Comparison of ENCODE assay signal across 8 cellular contexts in the genomic region with DNA sequence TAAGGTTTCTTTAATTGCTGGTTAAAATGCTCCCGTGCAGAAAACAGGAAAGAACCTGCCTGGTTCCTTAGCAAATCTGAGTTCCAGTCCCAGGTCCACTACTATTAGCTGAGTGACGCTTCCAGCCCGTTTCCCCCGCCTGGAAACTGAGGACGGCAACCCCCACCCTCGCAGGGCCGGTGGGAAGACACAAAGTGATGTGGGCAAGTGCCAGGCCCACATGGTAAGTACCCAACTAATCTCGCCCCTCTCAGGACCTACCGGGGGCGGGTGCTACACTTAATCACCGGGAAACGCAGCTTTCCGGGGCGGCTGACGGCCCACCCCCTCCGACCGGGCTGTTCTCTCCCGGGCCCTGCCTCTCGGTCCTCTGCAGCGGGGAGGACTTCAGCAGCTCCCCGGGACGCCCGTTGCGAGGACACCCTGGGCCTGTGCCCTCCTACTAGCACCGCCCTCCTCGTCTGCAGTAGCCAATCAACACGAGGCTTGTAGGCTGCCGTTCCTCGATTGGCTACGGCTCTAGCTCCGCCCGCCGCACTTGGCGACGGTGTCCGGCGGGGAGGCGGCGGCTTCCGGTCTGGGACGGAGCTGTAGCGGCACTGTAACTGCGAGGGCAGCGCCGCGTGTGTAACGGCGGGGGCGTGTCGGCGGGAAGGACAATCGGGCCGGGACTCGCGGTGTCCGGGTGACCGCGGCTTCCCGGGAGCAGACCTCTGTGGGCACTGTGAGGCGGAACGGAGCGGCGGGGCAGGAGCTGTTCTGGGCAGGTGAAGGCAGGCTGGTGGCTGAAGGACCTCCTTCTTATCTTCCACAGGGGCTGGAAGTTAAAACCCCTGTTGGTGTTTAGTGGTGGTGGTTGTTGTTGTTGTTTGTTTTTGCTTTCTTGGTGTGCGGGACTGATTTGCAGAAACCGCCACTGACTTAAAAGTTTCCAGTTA. TPM values are rescaled to one million over a fixed set of nuclear protein-coding genes. Genes with fewer than 3 reads are reported as not detected.
DNase-seq lines count a peak whose midpoint lies in the region; ATAC-seq and TF ChIP-seq lines count a peak whose summit lies in the region.

A gene with protein sequence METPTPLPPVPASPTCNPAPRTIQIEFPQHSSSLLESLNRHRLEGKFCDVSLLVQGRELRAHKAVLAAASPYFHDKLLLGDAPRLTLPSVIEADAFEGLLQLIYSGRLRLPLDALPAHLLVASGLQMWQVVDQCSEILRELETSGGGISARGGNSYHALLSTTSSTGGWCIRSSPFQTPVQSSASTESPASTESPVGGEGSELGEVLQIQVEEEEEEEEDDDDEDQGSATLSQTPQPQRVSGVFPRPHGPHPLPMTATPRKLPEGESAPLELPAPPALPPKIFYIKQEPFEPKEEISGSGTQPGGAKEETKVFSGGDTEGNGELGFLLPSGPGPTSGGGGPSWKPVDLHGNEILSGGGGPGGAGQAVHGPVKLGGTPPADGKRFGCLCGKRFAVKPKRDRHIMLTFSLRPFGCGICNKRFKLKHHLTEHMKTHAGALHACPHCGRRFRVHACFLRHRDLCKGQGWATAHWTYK (plus strand): TSS at position 568 of the 938 bp plus-strand sequence. CDS start 525 bp downstream, outside the sequence.

- H3K4me1 ChIP-seq in GM23338 (ENCODE audit: insufficient read depth): peaks cover 4% of the 10 kb centered on the region; the same call in 1 of the 2 replicates
- peaks cover 2% of the 10 kb centered on the region for H3K4me1 ChIP-seq in fibroblast of lung (ENCODE audit: control insufficient read depth, extremely low read depth, insufficient read depth, low read length)
- H3K4me1 ChIP-seq in naive thymus-derived CD4-positive, alpha-beta T cell (ENCODE audit: control insufficient read depth in 2 of 2, insufficient read depth in 2 of 2, low read length in 2 of 2): peaks cover 12 to 22% of the 10 kb centered on the region in 2 donors

- TF ChIP-seq CTCF in GM23338 (conservative IDR thresholded peaks at IDR 0.05; ENCODE audit: low read depth in 2 of 2) (no peak), fibroblast of lung (conservative IDR thresholded peaks at IDR 0.05 in 1 of 2, IDR thresholded peaks at IDR 0.05 in 1 of 2; ENCODE audit: low read depth in 1 of 2, low read length in 2 of 2) (no peak)

- H3K9me3 Mint-ChIP-seq in GM23338: peaks cover 7% of the 10 kb centered on the region; the same call in 2 of the 3 replicates
- H3K9me3 Mint-ChIP-seq in activated T-helper 1 cell treated with anti-CD3 and anti-CD28 coated beads, Interleukin-12 subunit alpha, Interleukin-12 subunit beta, Interleukin-2, Interleukin-4 antibody, amounts not matched to agents 30 ng/mL and 10 ng/mL and 1 ng/mL, durations not matched to agents 14 hours and 24 hours and 36 hours: no peaks in the 10 kb centered on the region
- H3K9me3 Mint-ChIP-seq in naive thymus-derived CD4-positive, alpha-beta T cell: peaks cover 0 to 1% (median 0%) of the 10 kb centered on the region in 11 donors
- H3K9me3 Mint-ChIP-seq in stimulated activated memory B cell treated with anti-CD40 and anti-IgM and Interleukin-4, amounts not matched to agents 10 μg/mL and 1 μg/mL and 100 μg/mL, for 72 hours: no peaks in the 10 kb centered on the region

- CTCF ChIA-PET in naive thymus-derived CD4-positive, alpha-beta T cell (lab: Charles Lee): interaction anchor here (0.6 to 1.8 kb wide), 6 partner anchors 23 to 1006 kb away, joined by 3 to 6 read pairs (median 3); a partner anchor contains a TSS

- H3K4me1 Mint-ChIP-seq in GM23338: peaks cover 22% of the 10 kb centered on the region
- peaks cover 42% of the 10 kb centered on the region for H3K4me1 Mint-ChIP-seq in activated T-helper 1 cell treated with anti-CD3 and anti-CD28 coated beads, Interleukin-12 subunit alpha, Interleukin-12 subunit beta, Interleukin-2, Interleukin-4 antibody, amounts not matched to agents 30 ng/mL and 10 ng/mL and 1 ng/mL, durations not matched to agents 14 hours and 24 hours and 36 hours (ENCODE audit: low read depth)
- H3K4me1 Mint-ChIP-seq in naive thymus-derived CD4-positive, alpha-beta T cell: peaks cover 21 to 57% (median 45%) of the 10 kb centered on the region in 7 donors
- peaks cover 37% of the 10 kb centered on the region for H3K4me1 Mint-ChIP-seq in stimulated activated memory B cell treated with anti-CD40 and anti-IgM and Interleukin-4, amounts not matched to agents 10 μg/mL and 1 μg/mL and 100 μg/mL, for 72 hours

- no peak within 1 kb of the TSS for H2AFZ ChIP-seq in GM23338
- peak within 1 kb of the TSS; percentile 86 for H2AFZ ChIP-seq in fibroblast of lung (ENCODE audit: low read length)

- peaks cover 20% of the 10 kb centered on the region for H3K27me3 Mint-ChIP-seq in GM23338 (ENCODE audit: insufficient read depth, low read depth, poor library complexity)
- no peaks in the 10 kb centered on the region for H3K27me3 Mint-ChIP-seq in activated T-helper 1 cell treated with anti-CD3 and anti-CD28 coated beads, Interleukin-12 subunit alpha, Interleukin-12 subunit beta, Interleukin-2, Interleukin-4 antibody, amounts not matched to agents 30 ng/mL and 10 ng/mL and 1 ng/mL, durations not matched to agents 14 hours and 24 hours and 36 hours (ENCODE audit: insufficient read depth)
- H3K27me3 Mint-ChIP-seq in naive thymus-derived CD4-positive, alpha-beta T cell: no peaks in the 10 kb centered on the region
- H3K27me3 Mint-ChIP-seq in stimulated activated memory B cell treated with anti-CD40 and anti-IgM and Interleukin-4, amounts not matched to agents 10 μg/mL and 1 μg/mL and 100 μg/mL, for 72 hours: no peaks in the 10 kb centered on the region

- intact Hi-C loops in activated T-helper 1 cell treated with anti-CD3 and anti-CD28 coated beads, Interleukin-12 subunit alpha, Interleukin-12 subunit beta, Interleukin-2, Interleukin-4 antibody, amounts not matched to agents 30 ng/mL and 10 ng/mL and 1 ng/mL, durations not matched to agents 14 hours and 24 hours and 36 hours (cut with micrococcal nuclease): loop anchor here (1.0 to 10.0 kb wide), 13 partner anchors 23 to 257 kb away; a partner anchor contains a TSS
- intact Hi-C loops in naive thymus-derived CD4-positive, alpha-beta T cell (cut with micrococcal nuclease): loop anchor here (1.0 to 2.0 kb wide), 11 partner anchors 23 to 335 kb away; a partner anchor contains a TSS

- no peaks in the 10 kb centered on the region for H3K9me2 ChIP-seq in GM23338 (ENCODE audit: insufficient read depth)

- no peaks in the 10 kb centered on the region for H3K27me3 ChIP-seq in GM23338 (ENCODE audit: insufficient read depth)
- H3K27me3 ChIP-seq in fibroblast of lung (ENCODE audit: control insufficient read depth, insufficient read depth, low read length): no peaks in the 10 kb centered on the region
- H3K27me3 ChIP-seq in naive thymus-derived CD4-positive, alpha-beta T cell (ENCODE audit: control insufficient read depth in 2 of 2, insufficient read depth in 2 of 2, low read length in 2 of 2): no peaks in the 10 kb centered on the region

- H4K20me1 ChIP-seq in GM23338 (replicated peaks; ENCODE audit: insufficient read depth) (no peaks in the 10 kb centered on the region; the same call in 1 of the 2 replicates), fibroblast of lung (ENCODE audit: control insufficient read depth, extremely low read depth, insufficient read depth, low read length) (no peaks in the 10 kb centered on the region)

- H3K4me3 Mint-ChIP-seq in GM23338: peak within 1 kb of the TSS; percentile 97
- peak within 1 kb of the TSS; percentile 95 for H3K4me3 Mint-ChIP-seq in activated T-helper 1 cell treated with anti-CD3 and anti-CD28 coated beads, Interleukin-12 subunit alpha, Interleukin-12 subunit beta, Interleukin-2, Interleukin-4 antibody, amounts not matched to agents 30 ng/mL and 10 ng/mL and 1 ng/mL, durations not matched to agents 14 hours and 24 hours and 36 hours
- peak within 1 kb of the TSS; percentile 88 to 99 (median 95) for H3K4me3 Mint-ChIP-seq in naive thymus-derived CD4-positive, alpha-beta T cell
- peak within 1 kb of the TSS; percentile 99 for H3K4me3 Mint-ChIP-seq in stimulated activated memory B cell treated with anti-CD40 and anti-IgM and Interleukin-4, amounts not matched to agents 10 μg/mL and 1 μg/mL and 100 μg/mL, for 72 hours

- DNase-seq in Daoy (ENCODE audit: low read depth) (peak; percentile 99), GM23338 (ENCODE audit: low spot score) (peak; percentile 98), Kasumi-1 (lab: John Stamatoyannopoulos, UW) (peak; percentile 95), RKO (ENCODE audit: low spot score) (peak; percentile 98), fibroblast of lung (ENCODE audit: low read depth in 2 of 2) (peak; percentile 95)
- peak; percentile 96 for DNase-seq in activated T-helper 1 cell treated with anti-CD3 and anti-CD28 coated beads, Interleukin-12 subunit alpha, Interleukin-12 subunit beta, Interleukin-2, Interleukin-4 antibody, amounts not matched to agents 30 ng/mL and 10 ng/mL and 1 ng/mL, durations not matched to agents 14 hours and 24 hours and 36 hours (ENCODE audit: low spot score)
- peak; percentile 80 to 93 (median 92) for DNase-seq in naive thymus-derived CD4-positive, alpha-beta T cell

- H3K36me3 ChIP-seq in GM23338 (ENCODE audit: insufficient read depth) (peaks cover 1% of the 10 kb centered on the region; the same call in 1 of the 2 replicates), fibroblast of lung (ENCODE audit: control insufficient read depth, insufficient read depth, low read length) (peaks cover 9% of the 10 kb centered on the region)
- peaks cover 0 to 23% (median 0%) of the 10 kb centered on the region in 3 experiments for H3K36me3 ChIP-seq in naive thymus-derived CD4-positive, alpha-beta T cell (ENCODE audit: control insufficient read depth in 2 of 3, insufficient read depth in 3 of 3, low read length in 3 of 3)

- H3K79me2 ChIP-seq in GM23338 (replicated peaks; ENCODE audit: insufficient read depth): peaks cover 14% of the 10 kb centered on the region
- H3K79me2 ChIP-seq in fibroblast of lung (ENCODE audit: control insufficient read depth, insufficient read depth, low read length): peaks cover 9% of the 10 kb centered on the region

- POLR2A ChIA-PET in naive thymus-derived CD4-positive, alpha-beta T cell (lab: Charles Lee): interaction anchor here (0.7 to 3.0 kb wide), 24 partner anchors 10 to 1435 kb away, joined by 3 to 37 read pairs (median 4); a partner anchor contains a TSS

- ATAC-seq in GM23338: peak; percentile 94
- ATAC-seq in naive thymus-derived CD4-positive, alpha-beta T cell: peak; percentile 100
- ATAC-seq in stimulated activated memory B cell treated with anti-CD40 and anti-IgM and Interleukin-4, amounts not matched to agents 10 μg/mL and 1 μg/mL and 100 μg/mL, for 72 hours: peak; percentile 100

- H3K27ac ChIP-seq in GM23338 (ENCODE audit: low read depth) (peak within 1 kb of the TSS; percentile 72), fibroblast of lung (ENCODE audit: insufficient read depth, low read length) (peak within 1 kb of the TSS; percentile 62)
- peak within 1 kb of the TSS; percentile 88 for H3K27ac ChIP-seq in naive thymus-derived CD4-positive, alpha-beta T cell (ENCODE audit: low read depth, low read length)

- H3F3A ChIP-seq in GM23338 (replicated peaks; ENCODE audit: low read depth): peaks cover 12% of the 10 kb centered on the region

- peak within 1 kb of the TSS; percentile 93 for H3K4me2 ChIP-seq in GM23338
- H3K4me2 ChIP-seq in fibroblast of lung (ENCODE audit: extremely low read depth, insufficient read depth, low read length): peak within 1 kb of the TSS; percentile 98

- peak within 1 kb of the TSS; percentile 80 for H3K27ac Mint-ChIP-seq in GM23338
- H3K27ac Mint-ChIP-seq in activated T-helper 1 cell treated with anti-CD3 and anti-CD28 coated beads, Interleukin-12 subunit alpha, Interleukin-12 subunit beta, Interleukin-2, Interleukin-4 antibody, amounts not matched to agents 30 ng/mL and 10 ng/mL and 1 ng/mL, durations not matched to agents 14 hours and 24 hours and 36 hours: peak within 1 kb of the TSS; percentile 88
- H3K27ac Mint-ChIP-seq in naive thymus-derived CD4-positive, alpha-beta T cell: peak within 1 kb of the TSS; percentile 86 to 98 (median 92)
- H3K27ac Mint-ChIP-seq in stimulated activated memory B cell treated with anti-CD40 and anti-IgM and Interleukin-4, amounts not matched to agents 10 μg/mL and 1 μg/mL and 100 μg/mL, for 72 hours: peak within 1 kb of the TSS; percentile 94

- peak within 1 kb of the TSS; percentile 71 for H3K9ac ChIP-seq in fibroblast of lung (ENCODE audit: insufficient read depth, low read length)

- peaks cover 60% of the 10 kb centered on the region for H3K36me3 Mint-ChIP-seq in GM23338 (ENCODE audit: low read depth)
- peaks cover 31% of the 10 kb centered on the region for H3K36me3 Mint-ChIP-seq in activated T-helper 1 cell treated with anti-CD3 and anti-CD28 coated beads, Interleukin-12 subunit alpha, Interleukin-12 subunit beta, Interleukin-2, Interleukin-4 antibody, amounts not matched to agents 30 ng/mL and 10 ng/mL and 1 ng/mL, durations not matched to agents 14 hours and 24 hours and 36 hours (ENCODE audit: low read depth)
- H3K36me3 Mint-ChIP-seq in naive thymus-derived CD4-positive, alpha-beta T cell: peaks cover 0 to 23% (median 7%) of the 10 kb centered on the region in 5 donors
- H3K36me3 Mint-ChIP-seq in stimulated activated memory B cell treated with anti-CD40 and anti-IgM and Interleukin-4, amounts not matched to agents 10 μg/mL and 1 μg/mL and 100 μg/mL, for 72 hours: peaks cover 22% of the 10 kb centered on the region

- H3K9me3 ChIP-seq in fibroblast of lung (ENCODE audit: control insufficient read depth, insufficient read depth, low read depth, low read length): no peaks in the 10 kb centered on the region
- no peaks in the 10 kb centered on the region for H3K9me3 ChIP-seq in naive thymus-derived CD4-positive, alpha-beta T cell (ENCODE audit: control insufficient read depth in 2 of 3, low read length in 3 of 3)

- H3K4me3 ChIP-seq in GM23338 (peak within 1 kb of the TSS; percentile 81), fibroblast of lung (replicated peaks in 1 of 4; ENCODE audit: control extremely low read depth in 1 of 4, insufficient read depth in 1 of 4, low read depth in 3 of 4, low read length in 4 of 4) (peak within 1 kb of the TSS; percentile 72 to 97 (median 90))
- peak within 1 kb of the TSS; percentile 93 for H3K4me3 ChIP-seq in naive thymus-derived CD4-positive, alpha-beta T cell (ENCODE audit: low read length)

RNA-seq across cellular contexts. Expression of the gene that starts here (rescaled TPM):
- 7.5 and 9.0 TPM in 2 replicates for total RNA-seq in Daoy (2014; rRNA removed; shearing (Covaris generic))
- total RNA-seq in GM23338 (2014; rRNA removed; shearing (Covaris generic)): 17.9 and 25.2 TPM in 2 replicates
- 13.5 and 13.6 TPM in 2 replicates for polyA plus RNA-seq in GM23338 (2016; fragmentation: Nextera tagmentation; extraction: Ambion mirVana)
- total RNA-seq in activated T-helper 1 cell treated with anti-CD3 and anti-CD28 coated beads, Interleukin-12 subunit alpha, Interleukin-12 subunit beta, Interleukin-2, Interleukin-4 antibody, amounts not matched to agents 30 ng/mL and 10 ng/mL and 1 ng/mL, durations not matched to agents 14 hours and 24 hours and 36 hours: 15.8 and 17.0 TPM in 2 replicates
- total RNA-seq in fibroblast of lung: 4.1 and 4.9 TPM in 2 replicates
- 5.2 and 6.7 TPM in 2 replicates for polyA plus RNA-seq in fibroblast of lung
- 5.6 and 8.8 TPM in 2 replicates for polyA plus RNA-seq in fibroblast of lung (2012)
- polyA minus RNA-seq in fibroblast of lung (ENCODE audit: low replicate concordance): 5.5 and 10.2 TPM in 2 replicates
- total RNA-seq in naive thymus-derived CD4-positive, alpha-beta T cell: 10 to 100 TPM in 1 of 5 experiments, 1 to 10 TPM in 4; 3.3 to 14.0 (median 9.8) TPM
- polyA plus RNA-seq in naive thymus-derived CD4-positive, alpha-beta T cell: 10 to 100 TPM in 1 of 2 donors, 1 to 10 TPM in 1; 6.9 to 15.2 TPM

Comparison
In these comparisons a context has a peak if more than half of its experiments do, and no peak if none do; other contexts are left out.
1. Peak in every context shown above with its lines: DNase-seq, ATAC-seq, H3K4me3 ChIP-seq and H3K27ac ChIP-seq.